1 cellular context compared by ENCODE assay signal in genomic region chr5:93583799-93584530, GRCh38.
TF ChIP-seq lines count a peak whose summit lies in the region.

No MANE protein-coding gene starts in this region.

TF ChIP-seq in GM12878, 131 proteins besides CTCF, POLR2A, EP300 and RAD21 (continued from another document):
- no peak for TF ChIP-seq PBX3 (IDR thresholded peaks at IDR 0.05; ENCODE audit: insufficient replicate concordance, low read depth, low read length)
- TF ChIP-seq WRNIP1 (IDR thresholded peaks at IDR 0.05; ENCODE audit: borderline replicate concordance, low read depth, low read length), result no peak
- no peak for TF ChIP-seq ETV6 (conservative IDR thresholded peaks at IDR 0.05 in 1 of 2, IDR thresholded peaks at IDR 0.05 in 1 of 2; ENCODE audit: borderline replicate concordance in 1 of 2, low read depth in 1 of 2)
- TF ChIP-seq SMAD1 (IDR thresholded peaks at IDR 0.05; ENCODE audit: low read depth, partially characterized antibody), result no peak
- peak; percentile 91 for TF ChIP-seq HDAC6 (IDR thresholded peaks at IDR 0.05; ENCODE audit: unreplicated experiment)
- TF ChIP-seq MAX (IDR thresholded peaks at IDR 0.05; ENCODE audit: low read depth, low read length), result no peak
- TF ChIP-seq ZBTB33 (IDR thresholded peaks at IDR 0.05), result no peak
- TF ChIP-seq NFIC (IDR thresholded peaks at IDR 0.05; ENCODE audit: low read depth, low read length), result no peak
- TF ChIP-seq SRF (IDR thresholded peaks at IDR 0.05; ENCODE audit: low read depth in 2 of 2, low read length in 2 of 2), result no peak
- TF ChIP-seq ASH2L (IDR thresholded peaks at IDR 0.05; ENCODE audit: borderline replicate concordance, low read depth), result no peak
- TF ChIP-seq BACH1 (IDR thresholded peaks at IDR 0.05; ENCODE audit: borderline replicate concordance), result no peak
- TF ChIP-seq STAT3 (IDR thresholded peaks at IDR 0.05; ENCODE audit: low read depth, low read length), result no peak
- TF ChIP-seq RAD51 (IDR thresholded peaks at IDR 0.05), result no peak
- TF ChIP-seq ATF2 (IDR thresholded peaks at IDR 0.05; ENCODE audit: low read length), result no peak
- TF ChIP-seq ATF3 (IDR thresholded peaks at IDR 0.05; ENCODE audit: borderline replicate concordance, extremely low read depth, low read depth, low read length), result no peak
